Comparison of ENCODE assay signal across 11 cellular contexts in genomic region chr19:28312269-28312668, GRCh38.
"Had no signal": no experiment of that assay in that cellular context is flagged by ENCODE, and none has a peak within 500 bp of the region (broad histone marks: within the 10 kb centered on the region; RNA-seq: fewer than 3 reads in every experiment).

No MANE protein-coding gene starts in this region.

- ATAC-seq: GM23338, HCT116 had no signal

- H3K9me3 ChIP-seq: HAP-1 had no signal

- H3K4me3 ChIP-seq: GM23248, GM23338, HAP-1 had no signal

- FAIRE-seq: H1, H54 had no signal

- H3K4me1 ChIP-seq: HAP-1 had no signal

- DNase-seq: GOT3, H7, H9, HCEC 1CT, HFFc6 had no signal

- H3K36me3 ChIP-seq: HAP-1 had no signal

- H3K9ac ChIP-seq: GM23248 had no signal

- H3K4me2 ChIP-seq: GM23338 had no signal

- H3K9me3 Mint-ChIP-seq: GM23338 had no signal

- H2AFZ ChIP-seq: GM23248, GM23338 had no signal

- H3K4me3 Mint-ChIP-seq: GM23338, H9, HFFc6 had no signal

- H3K27ac Mint-ChIP-seq: GM23338, H9, HFFc6 had no signal
